8 cellular contexts compared by ENCODE assay signal in genomic region chr17:39769974-39770587, GRCh38. TPM values are rescaled to one million over a fixed set of nuclear protein-coding genes. Genes with fewer than 3 reads are reported as not detected.
A peak's percentile ranks its signal among the peaks of the same experiment; 100 is the strongest.
DNase-seq lines count a peak whose midpoint lies in the region; ATAC-seq and TF ChIP-seq lines count a peak whose summit lies in the region.

No MANE protein-coding gene starts in this region.

- H3K4me2 ChIP-seq in DOHH2 (ENCODE audit: low read length) (peak overlapping the region; percentile 94), GM23248 (ENCODE audit: unreplicated experiment) (no peak overlapping the region)

- no peak overlapping the region for H3K9ac ChIP-seq in GM23248

- H3K4me3 ChIP-seq in DOHH2 (ENCODE audit: low read length), result peak overlapping the region; percentile 78
- H3K4me3 ChIP-seq in GM23248, result no peak overlapping the region
- H3K4me3 ChIP-seq in left ventricle myocardium inferior, result no peak overlapping the region

- H3K9me3 ChIP-seq in DOHH2 (ENCODE audit: control insufficient read depth, insufficient read depth, low read length), result no peaks in the 10 kb centered on the region
- H3K9me3 ChIP-seq in GM23248 (ENCODE audit: low read depth), result no peaks in the 10 kb centered on the region
- no peaks in the 10 kb centered on the region for H3K9me3 ChIP-seq in left ventricle myocardium inferior (replicated peaks)

- H3K79me2 ChIP-seq in DOHH2 (ENCODE audit: control insufficient read depth, low read length) (peaks cover 100% of the 10 kb centered on the region), GM23248 (ENCODE audit: insufficient read depth) (no peaks in the 10 kb centered on the region)

- H2AFZ ChIP-seq in GM23248, result no peak overlapping the region

- WGBS in GM23248 (ENCODE audit: low coverage in 1 of 2, low lambda C conversion rate in 2 of 2, missing lambda C conversion rate in 2 of 2), 2 experiments, result 39 to 44% methylated on average over 8 of the region's 8 CpGs

- DNase-seq in GM23248 (peak; percentile 41), NAMALWA (ENCODE audit: low spot score) (peak; percentile 52), left kidney (ENCODE audit: low read depth, low spot score) (peak; percentile 48), left ventricle myocardium inferior (no peak), HK-2 (ENCODE audit: unreplicated experiment) (no peak)
- peak; percentile 50 to 66 for DNase-seq in activated CD4-positive, alpha-beta T cell treated with anti-CD3 and anti-CD28 coated beads, Interleukin-2, amount 50 U/mL, for 48 hours

- H3F3A ChIP-seq in DOHH2 (ENCODE audit: control insufficient read depth, insufficient read depth) (peaks cover 39% of the 10 kb centered on the region), GM23248 (ENCODE audit: insufficient read depth) (no peaks in the 10 kb centered on the region)

- TF ChIP-seq CTCF in DOHH2 (IDR thresholded peaks at IDR 0.05; ENCODE audit: low read depth, low read length, poor library complexity, severe bottlenecking), result no peak
- TF ChIP-seq CTCF in left ventricle myocardium inferior (IDR thresholded peaks at IDR 0.05; ENCODE audit: borderline replicate concordance), result no peak

- intact Hi-C loops in left ventricle myocardium inferior (cut with micrococcal nuclease), result no loop called here

- H3K9me2 ChIP-seq in DOHH2 (replicated peaks; ENCODE audit: control insufficient read depth, low read length), result no peaks in the 10 kb centered on the region
- no peaks in the 10 kb centered on the region for H3K9me2 ChIP-seq in GM23248 (ENCODE audit: insufficient read depth)

- no peak for ATAC-seq in GM19328 (IDR thresholded peaks at IDR 0.05; ENCODE audit: unreplicated experiment)

- no peaks in the 10 kb centered on the region for H4K20me1 ChIP-seq in DOHH2 (ENCODE audit: control insufficient read depth, insufficient read depth, low read depth, low read length)
- no peaks in the 10 kb centered on the region for H4K20me1 ChIP-seq in GM23248 (ENCODE audit: insufficient read depth)

- H3K27me3 ChIP-seq in DOHH2 (ENCODE audit: control insufficient read depth, low read length) (no peaks in the 10 kb centered on the region), GM23248 (replicated peaks; ENCODE audit: insufficient read depth) (peaks cover 64% of the 10 kb centered on the region), left ventricle myocardium inferior (ENCODE audit: low read depth) (peaks cover 61% of the 10 kb centered on the region)

- H3K36me3 ChIP-seq in DOHH2 (ENCODE audit: control insufficient read depth, low read length) (peaks cover 100% of the 10 kb centered on the region), GM23248 (ENCODE audit: low read depth) (no peaks in the 10 kb centered on the region), left ventricle myocardium inferior (no peaks in the 10 kb centered on the region)

- peaks cover 100% of the 10 kb centered on the region for H3K4me1 ChIP-seq in DOHH2 (ENCODE audit: control insufficient read depth, low read length)
- no peaks in the 10 kb centered on the region for H3K4me1 ChIP-seq in GM23248 (ENCODE audit: insufficient read depth)
- no peaks in the 10 kb centered on the region for H3K4me1 ChIP-seq in left ventricle myocardium inferior

- in situ Hi-C loops in GM23248 (cut with MboI), result no loop called here

- H3K27ac ChIP-seq in DOHH2 (ENCODE audit: low read depth, low read length) (peak overlapping the region; percentile 89), GM23248 (no peak overlapping the region), left ventricle myocardium inferior (replicated peaks) (no peak overlapping the region)

RNA-seq across cellular contexts. Expression of gene GRB7, which starts 32.3 kb away (rescaled TPM):
- total RNA-seq in GM23248 (2014; rRNA removed; shearing (Covaris generic)), result 0.25 TPM in 1 of 2 replicates, not detected in the other
- not detected in 2 replicates for polyA plus RNA-seq in GM23248 (2016; fragmentation: Nextera tagmentation; extraction: Ambion mirVana)
- 1.1 TPM for total RNA-seq in left ventricle myocardium inferior

RNA-seq across cellular contexts. Expression of gene MIEN1, which starts 39.7 kb away (rescaled TPM):
- 33.6 and 37.1 TPM in 2 replicates for total RNA-seq in GM23248 (2014; rRNA removed; shearing (Covaris generic))
- 85.4 and 88.4 TPM in 2 replicates for polyA plus RNA-seq in GM23248 (2016; fragmentation: Nextera tagmentation; extraction: Ambion mirVana)
- 57.1 TPM for total RNA-seq in left ventricle myocardium inferior

Comparison
In these comparisons a context has a peak if more than half of its experiments do, and no peak if none do; other contexts are left out.
1. DNase-seq: peak in GM23248 (single experiment), NAMALWA (single experiment), activated CD4-positive, alpha-beta T cell treated with anti-CD3 and anti-CD28 coated beads, Interleukin-2, amount 50 U/mL, for 48 hours (2 of 2) and left kidney (single experiment); none in left ventricle myocardium inferior (single experiment) and HK-2 (single experiment).